In genomic region chr6:1697688-1698351, GRCh38 we compare ENCODE assay signal across 22 cellular contexts.
A peak's percentile ranks its signal among the peaks of the same experiment; 100 is the strongest.
DNase-seq lines count a peak whose midpoint lies in the region; ATAC-seq and TF ChIP-seq lines count a peak whose summit lies in the region.
"Had no signal": no experiment of that assay in that cellular context is flagged by ENCODE, and none has a peak within 500 bp of the region (broad histone marks: within the 10 kb centered on the region; RNA-seq: fewer than 3 reads in every experiment).

No MANE protein-coding gene starts in this region.

- H3K27me3 Mint-ChIP-seq in osteocyte (ENCODE audit: unreplicated experiment), result no peaks in the 10 kb centered on the region

- H3K36me3 Mint-ChIP-seq in osteocyte (ENCODE audit: unreplicated experiment), result no peaks in the 10 kb centered on the region
- H3K36me3 Mint-ChIP-seq: CD14-positive monocyte had no signal

- no peak overlapping the region for H3K27ac Mint-ChIP-seq in osteocyte (ENCODE audit: unreplicated experiment)
- H3K27ac Mint-ChIP-seq: CD14-positive monocyte had no signal

- H3K27ac ChIP-seq in ascending aorta, result peak overlapping the region; percentile 84 to 87
- H3K27ac ChIP-seq: RWPE1 had no signal

- H3K9me3 Mint-ChIP-seq in osteocyte (ENCODE audit: unreplicated experiment), result peaks cover under 1% of the 10 kb centered on the region

- intact Hi-C loops in ascending aorta (cut with DNase I), result loop anchor here (5.0 kb wide), 2 partner anchors 204 to 934 kb away; no protein-coding TSS in a partner anchor

- H3K4me1 Mint-ChIP-seq in osteocyte (ENCODE audit: unreplicated experiment), result peaks cover 69% of the 10 kb centered on the region

- peaks cover 25 to 54% of the 10 kb centered on the region in 2 donors for H3K4me1 ChIP-seq in ascending aorta

- H3K4me3 Mint-ChIP-seq in osteocyte (ENCODE audit: unreplicated experiment), result no peak overlapping the region
- H3K4me3 Mint-ChIP-seq: CD14-positive monocyte had no signal

- POLR2A ChIA-PET in HEK293T (lab: Yijun Ruan, JAX), result interaction anchor here (0.9 to 6.4 kb wide), 4 partner anchors 11 to 91 kb away, joined by 3 to 39 read pairs (median 4); no protein-coding TSS in a partner anchor

- TF ChIP-seq CTCF in ascending aorta (IDR thresholded peaks at IDR 0.05), result no peak
- TF ChIP-seq CTCF in osteocyte (IDR thresholded peaks at IDR 0.05), result no peak

- H3K9me3 ChIP-seq in ascending aorta, result no peaks in the 10 kb centered on the region
- H3K9me3 ChIP-seq: MG63 had no signal

- H3K36me3 ChIP-seq in ascending aorta, result no peaks in the 10 kb centered on the region
- H3K36me3 ChIP-seq: MG63 had no signal

- H3K4me3 ChIP-seq in ascending aorta, result no peak overlapping the region
- H3K4me3 ChIP-seq: MG63 had no signal

- CTCF ChIA-PET in HEK293T (lab: Yijun Ruan, JAX), result interaction anchor here (0.7 to 3.7 kb wide), 2 partner anchors 11 to 86 kb away, joined by 3 to 14 read pairs; no protein-coding TSS in a partner anchor

- ATAC-seq in HG02840 (IDR thresholded peaks at IDR 0.05; ENCODE audit: low FRiP score, unreplicated experiment), result no peak

- no peaks in the 10 kb centered on the region for H3K27me3 ChIP-seq in ascending aorta
- H3K27me3 ChIP-seq: MG63 had no signal

- DNase-seq in HEK293T (ENCODE audit: extremely low spot score) (peak; percentile 36), NCI-H69 (lab: John Stamatoyannopoulos, UW) (peak; percentile 41), ascending aorta (ENCODE audit: low spot score in 2 of 2) (no peak), osteocyte (ENCODE audit: extremely low spot score, unreplicated experiment) (peak; percentile 73), D341Med (ENCODE audit: low spot score) (no peak), NCI-H146 (lab: John Stamatoyannopoulos, UW) (no peak), GM19240 (ENCODE audit: insufficient read length, low spot score) (no peak)
- DNase-seq: DMS53, GDM1, H7, MG63, NCI-H1105 treated with DMSO at 0.1 percent for 48 hours, NCI-H1694, NCI-H2081, NCI-H2171, NCI-H345, NCI-H524, SIG-M5, SK-N-SH had no signal

TF ChIP-seq in HEK293T, 16 proteins besides CTCF, POLR2A, EP300 and RAD21:
- no peak for TF ChIP-seq L3MBTL2 (conservative IDR thresholded peaks at IDR 0.05)
- TF ChIP-seq ELF4 (IDR thresholded peaks at IDR 0.05), result no peak
- no peak for TF ChIP-seq ARNT (IDR thresholded peaks at IDR 0.05)

Comparison
In these comparisons a context has a peak if more than half of its experiments do, and no peak if none do; other contexts are left out.
1. DNase-seq: peak in HEK293T (single experiment), NCI-H69 (single experiment) and osteocyte (single experiment); none in ascending aorta (0 of 2), D341Med (single experiment), NCI-H146 (single experiment) and GM19240 (single experiment).